1 cellular context compared by ENCODE assay signal in genomic region chr6:128520436-128521301, GRCh38.
TF ChIP-seq lines count a peak whose summit lies in the region.

TSS of gene PTPRK (minus strand) at chr6:128520599. CDS start at chr6:128520358, 241 bp downstream.

TF ChIP-seq in WTC11, 78 proteins besides CTCF, POLR2A, EP300 and RAD21 (continued from another document):
- 0 out of 2 replicates have a peak, but pooled peaks have one; percentile 89 for TF ChIP-seq AFF4 (CRISPR knock-in tag; IDR thresholded peaks at IDR 0.05; ENCODE audit: borderline replicate concordance)
- TF ChIP-seq MYBL2 (CRISPR knock-in tag; IDR thresholded peaks at IDR 0.05) = 0 out of 2 replicates have a peak, but pooled peaks have one; percentile 14
- 0 out of 2 replicates have a peak, but pooled peaks have one; percentile 17 for TF ChIP-seq ATF6 (CRISPR knock-in tag; IDR thresholded peaks at IDR 0.05)
- TF ChIP-seq IRF1 (CRISPR knock-in tag; IDR thresholded peaks at IDR 0.05) = 0 out of 2 replicates have a peak, but pooled peaks have one; percentile 31
- TF ChIP-seq SP1 (CRISPR knock-in tag; conservative IDR thresholded peaks at IDR 0.05) = peak; percentile 65; the same call in 1 of the 2 replicates
